In the genomic region with DNA sequence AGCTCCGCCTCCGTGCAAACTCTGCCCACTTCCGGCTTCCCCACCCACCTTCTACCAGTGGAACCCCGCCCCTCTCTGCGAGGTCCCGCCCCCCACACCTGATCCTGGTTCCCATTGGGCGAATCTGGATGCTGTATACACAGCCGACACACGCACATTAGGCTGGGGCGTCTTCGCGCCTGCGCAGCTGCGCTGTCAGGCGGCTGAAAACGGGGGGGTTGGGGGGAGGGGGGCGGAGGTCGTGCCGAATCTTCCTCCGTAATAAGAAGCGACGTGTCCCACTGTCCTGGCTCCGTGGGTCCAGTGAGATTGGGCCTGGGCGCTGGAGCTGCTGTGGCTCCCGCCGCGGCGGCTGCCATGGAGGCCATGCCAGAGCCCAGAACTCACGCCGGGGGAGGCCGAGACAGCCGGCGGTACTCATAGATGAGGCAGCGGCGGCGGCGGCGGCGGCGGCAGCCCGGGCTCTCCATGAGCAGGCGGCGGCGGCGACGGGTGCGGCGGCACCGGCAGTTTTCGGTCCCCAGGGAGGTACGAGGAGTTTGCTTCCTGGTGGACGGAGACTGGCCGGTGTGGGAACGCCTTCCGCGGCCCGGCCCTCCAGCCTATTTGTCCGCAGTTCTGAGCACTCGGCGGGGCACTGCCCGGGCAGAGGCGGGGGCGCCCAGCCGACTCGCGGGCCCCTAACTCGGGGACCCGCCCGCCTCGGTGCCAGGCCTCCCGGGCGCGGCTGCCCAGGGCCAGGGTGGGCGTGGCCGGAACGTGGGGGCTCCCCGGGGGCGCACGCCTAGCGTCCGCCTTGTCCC, we compare ENCODE assay signal across 1 cellular context.
TF ChIP-seq lines count a peak whose summit lies in the region.

No MANE protein-coding gene starts in this region.

TF ChIP-seq in HepG2, 621 proteins besides CTCF, POLR2A, EP300 and RAD21 (continued from another document and continues in another):
- TF ChIP-seq, protein P1, sequence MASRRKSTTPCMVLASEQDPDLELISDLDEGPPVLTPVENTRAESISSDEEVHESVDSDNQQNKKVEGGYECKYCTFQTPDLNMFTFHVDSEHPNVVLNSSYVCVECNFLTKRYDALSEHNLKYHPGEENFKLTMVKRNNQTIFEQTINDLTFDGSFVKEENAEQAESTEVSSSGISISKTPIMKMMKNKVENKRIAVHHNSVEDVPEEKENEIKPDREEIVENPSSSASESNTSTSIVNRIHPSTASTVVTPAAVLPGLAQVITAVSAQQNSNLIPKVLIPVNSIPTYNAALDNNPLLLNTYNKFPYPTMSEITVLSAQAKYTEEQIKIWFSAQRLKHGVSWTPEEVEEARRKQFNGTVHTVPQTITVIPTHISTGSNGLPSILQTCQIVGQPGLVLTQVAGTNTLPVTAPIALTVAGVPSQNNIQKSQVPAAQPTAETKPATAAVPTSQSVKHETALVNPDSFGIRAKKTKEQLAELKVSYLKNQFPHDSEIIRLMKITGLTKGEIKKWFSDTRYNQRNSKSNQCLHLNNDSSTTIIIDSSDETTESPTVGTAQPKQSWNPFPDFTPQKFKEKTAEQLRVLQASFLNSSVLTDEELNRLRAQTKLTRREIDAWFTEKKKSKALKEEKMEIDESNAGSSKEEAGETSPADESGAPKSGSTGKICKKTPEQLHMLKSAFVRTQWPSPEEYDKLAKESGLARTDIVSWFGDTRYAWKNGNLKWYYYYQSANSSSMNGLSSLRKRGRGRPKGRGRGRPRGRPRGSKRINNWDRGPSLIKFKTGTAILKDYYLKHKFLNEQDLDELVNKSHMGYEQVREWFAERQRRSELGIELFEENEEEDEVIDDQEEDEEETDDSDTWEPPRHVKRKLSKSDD (CRISPR knock-in tag; IDR thresholded peaks at IDR 0.05; ENCODE audit: low read depth), result no peak
- TF ChIP-seq, protein P2, sequence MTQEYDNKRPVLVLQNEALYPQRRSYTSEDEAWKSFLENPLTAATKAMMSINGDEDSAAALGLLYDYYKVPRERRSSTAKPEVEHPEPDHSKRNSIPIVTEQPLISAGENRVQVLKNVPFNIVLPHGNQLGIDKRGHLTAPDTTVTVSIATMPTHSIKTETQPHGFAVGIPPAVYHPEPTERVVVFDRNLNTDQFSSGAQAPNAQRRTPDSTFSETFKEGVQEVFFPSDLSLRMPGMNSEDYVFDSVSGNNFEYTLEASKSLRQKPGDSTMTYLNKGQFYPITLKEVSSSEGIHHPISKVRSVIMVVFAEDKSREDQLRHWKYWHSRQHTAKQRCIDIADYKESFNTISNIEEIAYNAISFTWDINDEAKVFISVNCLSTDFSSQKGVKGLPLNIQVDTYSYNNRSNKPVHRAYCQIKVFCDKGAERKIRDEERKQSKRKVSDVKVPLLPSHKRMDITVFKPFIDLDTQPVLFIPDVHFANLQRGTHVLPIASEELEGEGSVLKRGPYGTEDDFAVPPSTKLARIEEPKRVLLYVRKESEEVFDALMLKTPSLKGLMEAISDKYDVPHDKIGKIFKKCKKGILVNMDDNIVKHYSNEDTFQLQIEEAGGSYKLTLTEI (CRISPR knock-in tag; conservative IDR thresholded peaks at IDR 0.05), result no peak
- no peak for TF ChIP-seq ZFP36L1 (CRISPR knock-in tag; IDR thresholded peaks at IDR 0.05)
- TF ChIP-seq NONO (IDR thresholded peaks at IDR 0.05), result no peak
- TF ChIP-seq NONO (CRISPR knock-in tag; conservative IDR thresholded peaks at IDR 0.05), result peak; percentile 62
- no peak for TF ChIP-seq ZNF678 (CRISPR knock-in tag; IDR thresholded peaks at IDR 0.05)
- peak; percentile 83 for TF ChIP-seq ZMAT3 (CRISPR knock-in tag; conservative IDR thresholded peaks at IDR 0.05)
- peak; percentile 70 for TF ChIP-seq NFYC (CRISPR knock-in tag; IDR thresholded peaks at IDR 0.05)
- TF ChIP-seq NFE2 (CRISPR knock-in tag; IDR thresholded peaks at IDR 0.05), result no peak
- TF ChIP-seq FOSL2 (CRISPR knock-in tag; IDR thresholded peaks at IDR 0.05), result 0 out of 2 replicates have a peak, but pooled peaks have one; percentile 16
- no peak; the same call in 1 of the 2 replicates for TF ChIP-seq ZFYVE20 (CRISPR knock-in tag; IDR thresholded peaks at IDR 0.05; ENCODE audit: borderline replicate concordance, low read depth)
- no peak for TF ChIP-seq KDM4B (CRISPR knock-in tag; IDR thresholded peaks at IDR 0.05)
- TF ChIP-seq ZBTB20 (CRISPR knock-in tag; IDR thresholded peaks at IDR 0.05; ENCODE audit: borderline replicate concordance, low read depth), result no peak
- TF ChIP-seq, protein P3, sequence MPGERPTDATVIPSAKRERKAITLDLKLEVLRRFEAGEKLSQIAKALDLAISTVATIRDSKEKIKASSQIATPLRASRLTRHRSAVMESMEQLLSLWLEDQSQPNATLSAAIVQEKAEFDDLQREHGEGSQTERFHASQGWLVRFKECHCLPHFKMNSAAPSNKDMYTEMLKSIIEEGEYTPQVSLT (CRISPR knock-in tag; IDR thresholded peaks at IDR 0.05; ENCODE audit: borderline replicate concordance, low read depth), result no peak
- TF ChIP-seq ZNF883 (CRISPR knock-in tag; IDR thresholded peaks at IDR 0.05; ENCODE audit: not compliant biosample characterization), result peak; percentile 38
- TF ChIP-seq ZNF232 (CRISPR knock-in tag; IDR thresholded peaks at IDR 0.05; ENCODE audit: borderline replicate concordance), result no peak
- TF ChIP-seq SNRNP70 (IDR thresholded peaks at IDR 0.05; ENCODE audit: low read depth, low read length), result no peak
- TF ChIP-seq, protein P4, sequence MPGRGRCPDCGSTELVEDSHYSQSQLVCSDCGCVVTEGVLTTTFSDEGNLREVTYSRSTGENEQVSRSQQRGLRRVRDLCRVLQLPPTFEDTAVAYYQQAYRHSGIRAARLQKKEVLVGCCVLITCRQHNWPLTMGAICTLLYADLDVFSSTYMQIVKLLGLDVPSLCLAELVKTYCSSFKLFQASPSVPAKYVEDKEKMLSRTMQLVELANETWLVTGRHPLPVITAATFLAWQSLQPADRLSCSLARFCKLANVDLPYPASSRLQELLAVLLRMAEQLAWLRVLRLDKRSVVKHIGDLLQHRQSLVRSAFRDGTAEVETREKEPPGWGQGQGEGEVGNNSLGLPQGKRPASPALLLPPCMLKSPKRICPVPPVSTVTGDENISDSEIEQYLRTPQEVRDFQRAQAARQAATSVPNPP (CRISPR knock-in tag; IDR thresholded peaks at IDR 0.05), result 0 out of 2 replicates have a peak, but pooled peaks have one; percentile 84
- TF ChIP-seq ARID2 (CRISPR knock-in tag; IDR thresholded peaks at IDR 0.05; ENCODE audit: borderline replicate concordance), result 0 out of 2 replicates have a peak, but pooled peaks have one; percentile 27
- TF ChIP-seq, protein P5, sequence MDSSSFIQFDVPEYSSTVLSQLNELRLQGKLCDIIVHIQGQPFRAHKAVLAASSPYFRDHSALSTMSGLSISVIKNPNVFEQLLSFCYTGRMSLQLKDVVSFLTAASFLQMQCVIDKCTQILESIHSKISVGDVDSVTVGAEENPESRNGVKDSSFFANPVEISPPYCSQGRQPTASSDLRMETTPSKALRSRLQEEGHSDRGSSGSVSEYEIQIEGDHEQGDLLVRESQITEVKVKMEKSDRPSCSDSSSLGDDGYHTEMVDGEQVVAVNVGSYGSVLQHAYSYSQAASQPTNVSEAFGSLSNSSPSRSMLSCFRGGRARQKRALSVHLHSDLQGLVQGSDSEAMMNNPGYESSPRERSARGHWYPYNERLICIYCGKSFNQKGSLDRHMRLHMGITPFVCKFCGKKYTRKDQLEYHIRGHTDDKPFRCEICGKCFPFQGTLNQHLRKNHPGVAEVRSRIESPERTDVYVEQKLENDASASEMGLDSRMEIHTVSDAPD (CRISPR knock-in tag; IDR thresholded peaks at IDR 0.05), result 0 out of 2 replicates have a peak, but pooled peaks have one; percentile 37
- TF ChIP-seq, protein P6, sequence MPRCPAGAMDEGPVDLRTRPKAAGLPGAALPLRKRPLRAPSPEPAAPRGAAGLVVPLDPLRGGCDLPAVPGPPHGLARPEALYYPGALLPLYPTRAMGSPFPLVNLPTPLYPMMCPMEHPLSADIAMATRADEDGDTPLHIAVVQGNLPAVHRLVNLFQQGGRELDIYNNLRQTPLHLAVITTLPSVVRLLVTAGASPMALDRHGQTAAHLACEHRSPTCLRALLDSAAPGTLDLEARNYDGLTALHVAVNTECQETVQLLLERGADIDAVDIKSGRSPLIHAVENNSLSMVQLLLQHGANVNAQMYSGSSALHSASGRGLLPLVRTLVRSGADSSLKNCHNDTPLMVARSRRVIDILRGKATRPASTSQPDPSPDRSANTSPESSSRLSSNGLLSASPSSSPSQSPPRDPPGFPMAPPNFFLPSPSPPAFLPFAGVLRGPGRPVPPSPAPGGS (CRISPR knock-in tag; IDR thresholded peaks at IDR 0.05), result peak; percentile 67; the same call in 1 of the 2 replicates
- 0 out of 2 replicates have a peak, but pooled peaks have one; percentile 30 for TF ChIP-seq ATF1 (CRISPR knock-in tag; IDR thresholded peaks at IDR 0.05)
- 0 out of 2 replicates have a peak, but pooled peaks have one; percentile 14 for TF ChIP-seq ZNF724P (CRISPR knock-in tag; IDR thresholded peaks at IDR 0.05; ENCODE audit: borderline replicate concordance)
- no peak for TF ChIP-seq TSC22D2 (CRISPR knock-in tag; IDR thresholded peaks at IDR 0.05; ENCODE audit: borderline replicate concordance)
- TF ChIP-seq HES4 (CRISPR knock-in tag; IDR thresholded peaks at IDR 0.05; ENCODE audit: borderline replicate concordance), result 0 out of 2 replicates have a peak, but pooled peaks have one; percentile 22
- TF ChIP-seq ZNF614 (CRISPR knock-in tag; IDR thresholded peaks at IDR 0.05; ENCODE audit: borderline replicate concordance), result no peak; the same call in 1 of the 2 replicates
- TF ChIP-seq ZNF446 (CRISPR knock-in tag; IDR thresholded peaks at IDR 0.05), result 0 out of 2 replicates have a peak, but pooled peaks have one; percentile 24
- TF ChIP-seq, protein P7, sequence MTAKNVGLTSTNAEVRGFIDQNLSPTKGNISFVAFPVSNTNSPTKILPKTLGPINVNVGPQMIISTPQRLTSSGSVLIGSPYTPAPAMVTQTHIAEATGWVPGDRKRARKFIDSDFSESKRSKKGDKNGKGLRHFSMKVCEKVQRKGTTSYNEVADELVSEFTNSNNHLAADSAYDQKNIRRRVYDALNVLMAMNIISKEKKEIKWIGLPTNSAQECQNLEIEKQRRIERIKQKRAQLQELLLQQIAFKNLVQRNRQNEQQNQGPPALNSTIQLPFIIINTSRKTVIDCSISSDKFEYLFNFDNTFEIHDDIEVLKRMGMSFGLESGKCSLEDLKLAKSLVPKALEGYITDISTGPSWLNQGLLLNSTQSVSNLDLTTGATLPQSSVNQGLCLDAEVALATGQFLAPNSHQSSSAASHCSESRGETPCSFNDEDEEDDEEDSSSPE (CRISPR knock-in tag; IDR thresholded peaks at IDR 0.05), result no peak; the same call in 1 of the 2 replicates
- TF ChIP-seq, protein P8, sequence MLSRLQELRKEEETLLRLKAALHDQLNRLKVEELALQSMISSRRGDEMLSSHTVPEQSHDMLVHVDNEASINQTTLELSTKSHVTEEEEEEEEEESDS (CRISPR knock-in tag; IDR thresholded peaks at IDR 0.05; ENCODE audit: borderline replicate concordance), result no peak
- no peak for TF ChIP-seq ZNF577 (CRISPR knock-in tag; IDR thresholded peaks at IDR 0.05; ENCODE audit: borderline replicate concordance, low read depth)
- peak; percentile 41; the same call in 1 of the 2 replicates for TF ChIP-seq SAFB2 (CRISPR knock-in tag; IDR thresholded peaks at IDR 0.05; ENCODE audit: borderline replicate concordance, low read depth)
- no peak for TF ChIP-seq ONECUT2 (CRISPR knock-in tag; IDR thresholded peaks at IDR 0.05)
- no peak for TF ChIP-seq ZNF569 (CRISPR knock-in tag; IDR thresholded peaks at IDR 0.05; ENCODE audit: borderline replicate concordance)
- TF ChIP-seq GTF2F1 (IDR thresholded peaks at IDR 0.05; ENCODE audit: low read length), result no peak; the same call in 1 of the 2 replicates
- TF ChIP-seq RCOR2 (CRISPR knock-in tag; IDR thresholded peaks at IDR 0.05), result no peak
- peak; percentile 64 for TF ChIP-seq CREM (IDR thresholded peaks at IDR 0.05)
- TF ChIP-seq CREM (CRISPR knock-in tag; IDR thresholded peaks at IDR 0.05), result no peak
- TF ChIP-seq SAP130 (CRISPR knock-in tag; IDR thresholded peaks at IDR 0.05; ENCODE audit: low read depth), result peak; percentile 81; the same call in 1 of the 2 replicates
- TF ChIP-seq ZNF776 (CRISPR knock-in tag; IDR thresholded peaks at IDR 0.05), result 0 out of 2 replicates have a peak, but pooled peaks have one; percentile 48
- TF ChIP-seq HNF4G (IDR thresholded peaks at IDR 0.05; ENCODE audit: borderline replicate concordance, low read depth, low read length), result no peak; the same call in 1 of the 2 replicates
- TF ChIP-seq HNF4G (CRISPR knock-in tag; IDR thresholded peaks at IDR 0.05; ENCODE audit: borderline replicate concordance, low read depth), result peak; percentile 59; the same call in 1 of the 2 replicates
- peak; percentile 55; the same call in 1 of the 2 replicates for TF ChIP-seq ZNF788 (CRISPR knock-in tag; IDR thresholded peaks at IDR 0.05; ENCODE audit: borderline replicate concordance)
- no peak for TF ChIP-seq ZFP37 (CRISPR knock-in tag; IDR thresholded peaks at IDR 0.05; ENCODE audit: borderline replicate concordance)
